27 cellular contexts compared by ENCODE assay signal in genomic region chr18:32368170-32368569, GRCh38.
A peak's percentile ranks its signal among the peaks of the same experiment; 100 is the strongest.
DNase-seq lines count a peak whose midpoint lies in the region; ATAC-seq and TF ChIP-seq lines count a peak whose summit lies in the region.
"Had no signal": no experiment of that assay in that cellular context is flagged by ENCODE, and none has a peak within 500 bp of the region (broad histone marks: within the 10 kb centered on the region; RNA-seq: fewer than 3 reads in every experiment).

No MANE protein-coding gene starts in this region.

- no peaks in the 10 kb centered on the region for H3F3A ChIP-seq in GM23338 (replicated peaks; ENCODE audit: low read depth)

- intact Hi-C loops in breast epithelium (cut with DNase I; ENCODE audit: low total_unique reads) = no loop called here

- no peak for ATAC-seq in GM23338
- no peak for ATAC-seq in GM21576 (IDR thresholded peaks at IDR 0.05; ENCODE audit: unreplicated experiment)
- ATAC-seq in HG03342 (IDR thresholded peaks at IDR 0.05; ENCODE audit: unreplicated experiment) = no peak
- ATAC-seq: mucosa of descending colon, PC-3 had no signal

- peaks cover 4% of the 10 kb centered on the region for H3K27me3 Mint-ChIP-seq in GM23338 (ENCODE audit: insufficient read depth, low read depth, poor library complexity)

- no peaks in the 10 kb centered on the region for H3K9me2 ChIP-seq in GM23338 (ENCODE audit: insufficient read depth)

- peaks cover 8% of the 10 kb centered on the region for H3K4me1 Mint-ChIP-seq in GM23338
- H3K4me1 Mint-ChIP-seq: CD14-positive monocyte had no signal

- no peaks in the 10 kb centered on the region for H3K79me2 ChIP-seq in GM23338 (replicated peaks; ENCODE audit: insufficient read depth)

- no peak for TF ChIP-seq CTCF in GM23338 (conservative IDR thresholded peaks at IDR 0.05; ENCODE audit: low read depth in 2 of 2)
- no peak for TF ChIP-seq CTCF in breast epithelium (IDR thresholded peaks at IDR 0.05)
- no peak for TF ChIP-seq CTCF in Peyer's patch (IDR thresholded peaks at IDR 0.05)

- no peaks in the 10 kb centered on the region for H3K9me3 Mint-ChIP-seq in GM23338
- H3K9me3 Mint-ChIP-seq: T-helper 1 cell treated with Interleukin-12 subunit alpha and Interleukin-12 subunit beta and Interleukin-4 antibody, amounts not matched to agents 30 μg/mL and 1 μg/mL, for 36 hours had no signal

- H4K20me1 ChIP-seq in GM23338 (replicated peaks; ENCODE audit: insufficient read depth) = no peaks in the 10 kb centered on the region; the same call in 1 of the 2 replicates

- H3K27ac ChIP-seq in GM23338 (ENCODE audit: low read depth) (no peak overlapping the region), breast epithelium (peak overlapping the region; percentile 62 to 63), skin epidermis (peak overlapping the region in 19 of 21 experiments; percentile 1 to 81 (median 65)), Peyer's patch (peak overlapping the region in 2 of 4 donors; percentile 33 to 49)
- H3K27ac ChIP-seq: esophagus muscularis mucosa, left ventricle myocardium inferior, SJSA1, VCaP had no signal

- H3K27me3 ChIP-seq in GM23338 (ENCODE audit: insufficient read depth) (no peaks in the 10 kb centered on the region), breast epithelium (no peaks in the 10 kb centered on the region), Peyer's patch (no peaks in the 10 kb centered on the region)
- H3K27me3 ChIP-seq: esophagus muscularis mucosa, SJSA1 had no signal

- no peak overlapping the region for H3K4me3 ChIP-seq in GM23338
- no peak overlapping the region for H3K4me3 ChIP-seq in breast epithelium
- no peak overlapping the region for H3K4me3 ChIP-seq in skin epidermis
- H3K4me3 ChIP-seq in Peyer's patch = no peak overlapping the region
- H3K4me3 ChIP-seq: esophagus muscularis mucosa, left ventricle myocardium inferior, mucosa of descending colon, SJSA1 had no signal

- no peak for DNase-seq in GM23338 (ENCODE audit: low spot score)
- no peak for DNase-seq in breast epithelium (ENCODE audit: low spot score in 2 of 2)
- peak; percentile 12 for DNase-seq in kidney glomerular epithelial cell (lab: John Stamatoyannopoulos, UW)
- no peak for DNase-seq in Peyer's patch
- no peak for DNase-seq in activated naive CD4-positive, alpha-beta T cell (lab: John Stamatoyannopoulos, UW)
- DNase-seq: activated CD4-positive, alpha-beta T cell treated with anti-CD3 and anti-CD28 coated beads, Interleukin-2, amount 50 U/mL, for 4 hours; amygdala; DMS153; glutamatergic neuron; KBM-7; left ventricle myocardium inferior; mucosa of descending colon; NCI-H187 treated with DMSO at 0.1 percent for 48 hours; NCI-H226; NCI-H82; PC-3; retina; stimulated activated CD8-positive, alpha-beta memory T cell treated with anti-CD3 and anti-CD28 coated beads, Interleukin-4, amount 100 ng/mL, for 48 hours; substantia nigra had no signal

- H3K4me3 Mint-ChIP-seq in GM23338 = no peak overlapping the region
- H3K4me3 Mint-ChIP-seq: CD14-positive monocyte; T-helper 1 cell treated with Interleukin-12 subunit alpha and Interleukin-12 subunit beta and Interleukin-4 antibody, amounts not matched to agents 30 μg/mL and 1 μg/mL, for 36 hours had no signal

- H3K27ac Mint-ChIP-seq in GM23338 = 0 out of 2 replicates have a peak overlapping the region, but pooled peaks have one; percentile 29
- H3K27ac Mint-ChIP-seq: CD14-positive monocyte; T-helper 1 cell treated with Interleukin-12 subunit alpha and Interleukin-12 subunit beta and Interleukin-4 antibody, amounts not matched to agents 30 μg/mL and 1 μg/mL, for 36 hours had no signal

- no peak overlapping the region for H3K4me2 ChIP-seq in GM23338

- no peaks in the 10 kb centered on the region for H3K9me3 ChIP-seq in breast epithelium
- H3K9me3 ChIP-seq in Peyer's patch = no peaks in the 10 kb centered on the region
- H3K9me3 ChIP-seq: esophagus muscularis mucosa, left ventricle myocardium inferior, mucosa of descending colon, SJSA1 had no signal

- H3K36me3 Mint-ChIP-seq in GM23338 (ENCODE audit: low read depth) = no peaks in the 10 kb centered on the region
- H3K36me3 Mint-ChIP-seq: CD14-positive monocyte had no signal

- peaks cover 4% of the 10 kb centered on the region; the same call in 1 of the 2 replicates for H3K4me1 ChIP-seq in GM23338 (ENCODE audit: insufficient read depth)
- no peaks in the 10 kb centered on the region for H3K4me1 ChIP-seq in breast epithelium
- H3K4me1 ChIP-seq in Peyer's patch = peaks cover 0 to 34% (median 5%) of the 10 kb centered on the region in 4 donors

- no peak overlapping the region for H2AFZ ChIP-seq in GM23338

- TF ChIP-seq POLR2A in breast epithelium (IDR thresholded peaks at IDR 0.05) (no peak), Peyer's patch (IDR thresholded peaks at IDR 0.05) (no peak)

- H3K36me3 ChIP-seq in GM23338 (ENCODE audit: insufficient read depth) (no peaks in the 10 kb centered on the region), breast epithelium (no peaks in the 10 kb centered on the region), Peyer's patch (no peaks in the 10 kb centered on the region)
- H3K36me3 ChIP-seq: esophagus muscularis mucosa, left ventricle myocardium inferior, SJSA1 had no signal

TF ChIP-seq in GM23338, 12 proteins besides CTCF, POLR2A, EP300 and RAD21:
- TF ChIP-seq CREB1 (CRISPR knock-in tag; IDR thresholded peaks at IDR 0.05; ENCODE audit: low read depth) (no peak), NANOG (IDR thresholded peaks at IDR 0.05; ENCODE audit: borderline replicate concordance) (no peak), EZH2 (IDR thresholded peaks at IDR 0.05; ENCODE audit: low read depth, unreplicated experiment) (no peak)
